Comparison of ENCODE assay signal across 1 cellular context in the genomic region with DNA sequence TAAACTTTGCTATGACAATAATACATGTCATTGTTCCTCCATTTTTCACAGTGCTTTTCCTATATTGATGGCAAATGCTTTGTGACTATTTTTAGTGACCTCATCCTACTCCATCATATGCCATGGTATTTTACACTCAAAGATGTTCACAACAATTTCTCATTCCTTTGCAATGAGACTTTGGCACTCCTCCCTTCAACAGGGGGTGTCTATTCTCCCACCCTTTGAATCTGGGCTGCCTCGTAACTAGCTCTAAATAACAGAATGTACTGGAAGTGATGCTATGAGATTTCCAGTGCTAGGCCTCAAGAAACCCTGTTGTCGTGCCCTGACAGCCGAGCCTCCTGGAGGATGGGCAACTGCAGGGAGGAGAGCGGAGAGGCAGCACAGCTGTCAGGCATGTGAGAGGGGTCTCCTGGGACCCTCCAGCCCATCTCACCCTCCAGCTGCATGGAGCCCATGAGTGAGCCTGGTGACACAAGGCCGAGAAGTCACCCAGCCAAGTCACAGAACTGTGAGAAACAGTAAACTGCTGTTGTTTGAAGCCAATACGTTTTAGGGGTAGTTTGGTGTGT.
TF ChIP-seq lines count a peak whose summit lies in the region.

No MANE protein-coding gene starts in this region.

TF ChIP-seq in IMR-90, 13 proteins besides CTCF, POLR2A, EP300 and RAD21:
- TF ChIP-seq BHLHE40 (IDR thresholded peaks at IDR 0.05; ENCODE audit: low read depth, low read length) (no peak), NFE2L2 (IDR thresholded peaks at IDR 0.05; ENCODE audit: low read depth, low read length) (no peak), CEBPB (IDR thresholded peaks at IDR 0.05; ENCODE audit: low read depth, low read length) (no peak), MAFK (IDR thresholded peaks at IDR 0.05; ENCODE audit: low read depth, low read length) (no peak), MXI1 (IDR thresholded peaks at IDR 0.05; ENCODE audit: borderline replicate concordance, low read depth, low read length) (no peak), SMC3 (IDR thresholded peaks at IDR 0.05; ENCODE audit: low read depth, low read length) (no peak)
TF ChIP-seq in IMR-90: peak in this region for 0.
